In genomic region chr14:73491977-73492552, GRCh38 we compare ENCODE assay signal across 1 cellular context.
TF ChIP-seq lines count a peak whose summit lies in the region.

No MANE protein-coding gene starts in this region.

TF ChIP-seq in GM12878, 131 proteins besides CTCF, POLR2A, EP300 and RAD21:
- TF ChIP-seq, protein P1, sequence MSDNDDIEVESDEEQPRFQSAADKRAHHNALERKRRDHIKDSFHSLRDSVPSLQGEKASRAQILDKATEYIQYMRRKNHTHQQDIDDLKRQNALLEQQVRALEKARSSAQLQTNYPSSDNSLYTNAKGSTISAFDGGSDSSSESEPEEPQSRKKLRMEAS (IDR thresholded peaks at IDR 0.05; ENCODE audit: low read depth, low read length), result no peak
- TF ChIP-seq FOS (IDR thresholded peaks at IDR 0.05; ENCODE audit: borderline replicate concordance, extremely low read depth, insufficient read length) (no peak), HDGF (IDR thresholded peaks at IDR 0.05) (no peak), ESRRA (IDR thresholded peaks at IDR 0.05; ENCODE audit: low read length) (no peak), ZNF687 (IDR thresholded peaks at IDR 0.05) (no peak), STAT3 (IDR thresholded peaks at IDR 0.05; ENCODE audit: low read depth, low read length) (no peak), EGR1 (IDR thresholded peaks at IDR 0.05; ENCODE audit: borderline replicate concordance in 1 of 2, low read depth in 2 of 2, low read length in 2 of 2) (no peak), NBN (IDR thresholded peaks at IDR 0.05) (no peak), CREB1 (IDR thresholded peaks at IDR 0.05; ENCODE audit: low read depth) (no peak), RELA (IDR thresholded peaks at IDR 0.05; ENCODE audit: borderline replicate concordance, partially characterized antibody) (no peak), HCFC1 (IDR thresholded peaks at IDR 0.05; ENCODE audit: low read length) (no peak), NFIC (IDR thresholded peaks at IDR 0.05; ENCODE audit: low read depth, low read length) (no peak), ZBTB4 (CRISPR knock-in tag; IDR thresholded peaks at IDR 0.05) (no peak), JUNB (IDR thresholded peaks at IDR 0.05) (no peak), E2F4 (IDR thresholded peaks at IDR 0.05; ENCODE audit: low read depth, low read length) (no peak), SRF (IDR thresholded peaks at IDR 0.05; ENCODE audit: low read depth in 2 of 2, low read length in 2 of 2) (no peak), SUPT20H (IDR thresholded peaks at IDR 0.05; ENCODE audit: borderline replicate concordance, control insufficient read depth, low read depth, low read length) (no peak), ZZZ3 (IDR thresholded peaks at IDR 0.05; ENCODE audit: control insufficient read depth, insufficient read length, low read depth) (no peak)
- TF ChIP-seq, protein P2, sequence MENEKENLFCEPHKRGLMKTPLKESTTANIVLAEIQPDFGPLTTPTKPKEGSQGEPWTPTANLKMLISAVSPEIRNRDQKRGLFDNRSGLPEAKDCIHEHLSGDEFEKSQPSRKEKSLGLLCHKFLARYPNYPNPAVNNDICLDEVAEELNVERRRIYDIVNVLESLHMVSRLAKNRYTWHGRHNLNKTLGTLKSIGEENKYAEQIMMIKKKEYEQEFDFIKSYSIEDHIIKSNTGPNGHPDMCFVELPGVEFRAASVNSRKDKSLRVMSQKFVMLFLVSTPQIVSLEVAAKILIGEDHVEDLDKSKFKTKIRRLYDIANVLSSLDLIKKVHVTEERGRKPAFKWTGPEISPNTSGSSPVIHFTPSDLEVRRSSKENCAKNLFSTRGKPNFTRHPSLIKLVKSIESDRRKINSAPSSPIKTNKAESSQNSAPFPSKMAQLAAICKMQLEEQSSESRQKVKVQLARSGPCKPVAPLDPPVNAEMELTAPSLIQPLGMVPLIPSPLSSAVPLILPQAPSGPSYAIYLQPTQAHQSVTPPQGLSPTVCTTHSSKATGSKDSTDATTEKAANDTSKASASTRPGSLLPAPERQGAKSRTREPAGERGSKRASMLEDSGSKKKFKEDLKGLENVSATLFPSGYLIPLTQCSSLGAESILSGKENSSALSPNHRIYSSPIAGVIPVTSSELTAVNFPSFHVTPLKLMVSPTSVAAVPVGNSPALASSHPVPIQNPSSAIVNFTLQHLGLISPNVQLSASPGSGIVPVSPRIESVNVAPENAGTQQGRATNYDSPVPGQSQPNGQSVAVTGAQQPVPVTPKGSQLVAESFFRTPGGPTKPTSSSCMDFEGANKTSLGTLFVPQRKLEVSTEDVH (IDR thresholded peaks at IDR 0.05; ENCODE audit: low read depth, partially characterized antibody), result no peak
